ENCODE assay signal across 8 cellular contexts in the genomic region with DNA sequence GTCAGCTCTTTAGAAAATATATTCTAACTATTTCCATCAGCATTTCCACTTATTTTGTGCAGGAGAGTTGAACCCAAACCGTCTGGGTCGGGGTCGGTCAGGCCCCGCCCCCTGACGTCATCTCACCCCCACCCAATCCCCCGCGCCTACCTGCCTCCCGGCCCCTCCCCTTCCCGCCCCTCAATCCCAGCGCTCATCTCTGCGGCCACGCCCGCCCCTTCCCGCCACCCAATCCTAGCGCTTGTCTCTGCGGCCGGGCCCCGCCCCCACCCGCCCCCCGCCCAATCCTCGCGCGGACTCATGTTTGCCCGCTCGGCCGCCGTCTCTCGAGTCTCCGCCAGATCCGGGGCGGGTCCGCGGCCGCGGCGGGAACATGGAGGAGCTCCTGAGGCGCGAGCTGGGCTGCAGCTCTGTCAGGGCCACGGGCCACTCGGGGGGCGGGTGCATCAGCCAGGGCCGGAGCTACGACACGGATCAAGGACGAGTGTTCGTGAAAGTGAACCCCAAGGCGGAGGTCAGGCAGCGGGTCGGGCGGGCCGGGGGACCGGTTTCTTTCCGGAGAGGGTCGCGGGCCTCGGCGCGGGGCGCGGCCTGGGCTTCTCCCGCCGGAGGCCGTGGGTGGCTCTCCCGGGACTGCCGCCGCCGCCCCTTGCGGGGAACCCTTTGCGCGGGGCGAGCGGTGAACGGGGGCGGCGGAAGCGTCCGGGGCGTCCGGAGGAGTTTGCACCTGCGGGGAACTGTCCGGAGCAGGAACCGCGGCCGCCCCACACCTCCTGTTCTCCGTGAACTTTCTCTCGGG.
A peak's percentile ranks its signal among the peaks of the same experiment; 100 is the strongest.
DNase-seq lines count a peak whose midpoint lies in the region; ATAC-seq and FAIRE-seq lines count a peak whose summit lies in the region.

A gene with protein sequence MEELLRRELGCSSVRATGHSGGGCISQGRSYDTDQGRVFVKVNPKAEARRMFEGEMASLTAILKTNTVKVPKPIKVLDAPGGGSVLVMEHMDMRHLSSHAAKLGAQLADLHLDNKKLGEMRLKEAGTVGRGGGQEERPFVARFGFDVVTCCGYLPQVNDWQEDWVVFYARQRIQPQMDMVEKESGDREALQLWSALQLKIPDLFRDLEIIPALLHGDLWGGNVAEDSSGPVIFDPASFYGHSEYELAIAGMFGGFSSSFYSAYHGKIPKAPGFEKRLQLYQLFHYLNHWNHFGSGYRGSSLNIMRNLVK (plus strand): TSS at position 324 of the 799 bp plus-strand sequence. CDS start 50 bp downstream, at position 374.

- peak within 1 kb of the TSS; percentile 91 for H3K4me3 Mint-ChIP-seq in memory B cell

- no peaks in the 10 kb centered on the region for H3K9me3 ChIP-seq in effector memory CD4-positive, alpha-beta T cell (ENCODE audit: control insufficient read depth, low read length)

- H3K27ac ChIP-seq in effector memory CD4-positive, alpha-beta T cell (ENCODE audit: insufficient read depth, low read length, poor library complexity, severe bottlenecking), result peak within 1 kb of the TSS; percentile 63

- peaks cover 6% of the 10 kb centered on the region for H3K27me3 Mint-ChIP-seq in memory B cell

- peaks cover 9% of the 10 kb centered on the region for H3K36me3 Mint-ChIP-seq in memory B cell

- peak; percentile 87 for FAIRE-seq in HTR-8/SVneo (lab: Jason Lieb, UNC)

- H3K4me3 ChIP-seq in effector memory CD4-positive, alpha-beta T cell (ENCODE audit: insufficient read depth, low read depth, low read length, poor library complexity, severe bottlenecking), result peak within 1 kb of the TSS; percentile 83

- no peaks in the 10 kb centered on the region for H3K9me3 Mint-ChIP-seq in memory B cell

- no peaks in the 10 kb centered on the region for H3K27me3 ChIP-seq in effector memory CD4-positive, alpha-beta T cell (replicated peaks; ENCODE audit: control insufficient read depth, insufficient read depth, low read length, poor library complexity, severe bottlenecking)

- DNase-seq in C1 segment of cervical spinal cord (lab: John Stamatoyannopoulos, UW) (peak; percentile 51 to 94 (median 90)), HTR-8/SVneo (ENCODE audit: insufficient read length, low spot score) (peak; percentile 94), NOMO-1 treated with dmso at 0.1 percent for 144 hours (lab: John Stamatoyannopoulos, UW; ENCODE audit: unreplicated experiment) (peak; percentile 90), memory B cell (ENCODE audit: low spot score in 2 of 2) (peak; percentile 70 to 80)
- DNase-seq in activated CD8-positive, alpha-beta memory T cell treated with anti-CD3 and anti-CD28 coated beads for 4 hours (ENCODE audit: low read depth in 2 of 2), result peak; percentile 71 to 90
- peak; percentile 90 for DNase-seq in effector memory CD4-positive, alpha-beta T cell
- DNase-seq in stimulated activated CD4-positive, alpha-beta T cell treated with anti-CD3 and anti-CD28 coated beads, TNF-alpha, amount 100 ng/mL, for 48 hours (ENCODE audit: low read depth in 3 of 3), result peak; percentile 80 to 91 (median 84)

- H3K27ac Mint-ChIP-seq in memory B cell, result peak within 1 kb of the TSS; percentile 84

- H3K36me3 ChIP-seq in effector memory CD4-positive, alpha-beta T cell (ENCODE audit: control insufficient read depth, insufficient read depth, low read length), result peaks cover 15% of the 10 kb centered on the region

- peaks cover 13% of the 10 kb centered on the region for H3K4me1 ChIP-seq in effector memory CD4-positive, alpha-beta T cell (ENCODE audit: control insufficient read depth, insufficient read depth, low read length, poor library complexity, severe bottlenecking)

- ATAC-seq in GM19463 (IDR thresholded peaks at IDR 0.05; ENCODE audit: unreplicated experiment) (peak; percentile 77), memory B cell (ENCODE audit: low read depth) (peak; percentile 93)

- peaks cover 12% of the 10 kb centered on the region for H3K4me1 Mint-ChIP-seq in memory B cell

Comparison
In these comparisons a context has a peak if more than half of its experiments do, and no peak if none do; other contexts are left out.
1. Peak in every context shown above with its lines: DNase-seq, ATAC-seq, H3K4me3 ChIP-seq and H3K27ac ChIP-seq.